1 cellular context compared by ENCODE assay signal in the genomic region with DNA sequence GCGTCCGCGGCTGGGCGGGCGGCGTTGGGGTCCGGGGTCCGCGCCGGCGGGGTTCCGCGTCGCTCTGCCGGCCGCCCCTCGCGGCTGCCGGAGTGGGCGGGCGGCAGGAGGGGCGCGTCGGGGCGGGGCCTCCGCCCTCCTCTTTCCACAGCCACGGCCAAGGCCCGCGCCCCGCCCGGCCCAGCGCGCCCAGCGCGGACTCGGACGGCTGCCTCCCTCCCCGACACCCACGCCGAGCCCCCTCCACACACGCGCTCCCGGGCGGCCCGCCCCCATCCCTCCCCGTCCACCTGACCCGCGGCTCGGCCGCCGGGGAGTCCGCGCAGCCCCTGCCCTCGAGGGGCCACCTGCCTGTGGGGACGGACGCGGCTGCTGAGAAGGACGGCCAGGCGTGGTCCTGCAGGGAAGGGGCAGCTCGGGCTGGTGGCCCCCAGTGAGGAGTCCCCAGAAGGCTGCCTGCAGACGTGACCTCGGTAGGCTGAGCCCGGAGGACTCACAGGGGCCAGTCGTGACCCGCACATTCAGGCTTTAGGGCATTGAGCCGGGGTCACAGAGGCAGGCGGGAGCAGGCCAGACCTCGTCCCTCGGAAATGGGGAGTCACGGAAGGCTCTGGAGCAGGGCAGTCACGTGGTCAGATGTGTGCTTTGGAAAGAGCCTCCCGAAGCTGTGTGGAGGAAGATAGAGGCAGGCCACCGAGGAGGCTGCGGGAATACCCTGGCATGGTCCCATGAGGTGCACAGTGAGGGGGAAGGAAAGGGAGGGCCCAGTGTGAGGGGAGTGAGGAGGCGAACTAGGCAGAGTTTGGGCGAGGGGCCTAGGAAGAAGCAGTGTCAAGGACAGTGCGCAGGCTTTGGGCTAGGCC.
A peak's percentile ranks its signal among the peaks of the same experiment; 100 is the strongest.
TF ChIP-seq lines count a peak whose summit lies in the region.

COL8A2 (minus strand) TSS at position 94 of the 863 bp plus-strand sequence. CDS start 24,980 bp downstream, outside the sequence.

TF ChIP-seq in SK-N-SH, 30 proteins besides CTCF, POLR2A, EP300 and RAD21 (continued from another document):
- TF ChIP-seq POLR2AphosphoS5 (IDR thresholded peaks at IDR 0.05; ENCODE audit: low read depth, low read length), result no peak
- TF ChIP-seq USF1 (IDR thresholded peaks at IDR 0.05; ENCODE audit: borderline replicate concordance, low read depth), result peak; percentile 18; the same call in 1 of the 2 replicates
